8 cellular contexts compared by ENCODE assay signal in the genomic region with DNA sequence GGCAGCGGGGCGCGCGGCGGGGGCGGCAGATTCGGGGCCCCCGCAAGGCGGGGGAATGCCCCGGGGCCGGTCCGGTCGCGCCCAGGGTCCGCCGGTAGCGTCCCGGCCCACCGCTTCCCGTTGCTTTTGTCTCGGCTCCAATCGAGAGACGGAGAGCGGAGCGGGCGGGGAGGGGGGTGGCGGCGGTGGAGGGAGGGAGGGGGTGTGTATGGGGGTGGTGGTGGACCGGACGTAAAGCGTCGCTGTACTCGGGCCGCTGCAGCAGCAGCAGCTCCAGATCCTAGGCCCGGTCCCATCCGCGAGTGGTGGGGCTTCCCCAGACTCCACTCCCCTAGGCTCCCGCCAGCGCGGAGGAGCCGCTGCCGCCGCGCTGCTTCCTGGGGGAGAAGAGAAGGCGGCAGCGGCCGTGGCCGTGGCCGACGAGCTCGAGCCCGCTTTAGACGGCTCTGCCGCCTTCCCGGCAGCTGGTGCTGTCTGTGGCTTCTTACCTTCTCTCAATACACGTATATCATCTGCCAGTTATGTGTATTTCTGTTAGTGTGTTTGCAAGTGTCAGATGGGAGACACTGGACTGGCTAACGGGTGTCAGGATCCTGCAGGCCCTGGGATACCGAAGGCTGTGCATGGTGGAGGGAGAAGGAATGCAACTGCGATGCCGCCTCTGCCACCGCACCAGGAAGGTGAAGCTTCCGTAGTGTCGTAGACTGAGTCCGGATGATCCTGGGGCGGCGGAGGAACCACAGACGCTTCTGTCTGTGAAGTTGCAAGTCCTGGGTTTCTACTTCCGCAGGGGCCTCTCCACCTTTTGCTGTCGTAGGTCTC. TPM values are rescaled to one million over a fixed set of nuclear protein-coding genes. Genes with fewer than 3 reads are reported as not detected.
DNase-seq lines count a peak whose midpoint lies in the region; ATAC-seq and TF ChIP-seq lines count a peak whose summit lies in the region.

No MANE protein-coding gene starts in this region.

- DNase-seq in Daoy (ENCODE audit: low read depth) (peak; percentile 72), IMR-90 (peak; percentile 61), SHP77 treated with DMSO at 0.1 percent for 48 hours (lab: John Stamatoyannopoulos, UW) (peak; percentile 22), germinal center (ENCODE audit: low spot score) (peak; percentile 79), omental fat pad (ENCODE audit: low spot score) (peak; percentile 27), testis (peak; percentile 77)
- DNase-seq in activated naive CD4-positive, alpha-beta T cell treated with Interleukin-2 at 50 U/mL for 16 hours: peak; percentile 68

- peak overlapping the region; percentile 84 for H3K4me3 ChIP-seq in IMR-90 (ENCODE audit: insufficient read depth, low read depth, low read length)
- H3K4me3 ChIP-seq in testis: peak overlapping the region; percentile 95 to 97

- H2AK5ac ChIP-seq in IMR-90 (ENCODE audit: low read depth, low read length): peak overlapping the region; percentile 74; the same call in 1 of the 2 replicates

- peak overlapping the region; percentile 98 for H3K14ac ChIP-seq in IMR-90 (replicated peaks; ENCODE audit: low read depth, low read length)

- peaks cover 2% of the 10 kb centered on the region for H3K36me3 ChIP-seq in IMR-90 (ENCODE audit: control insufficient read depth, insufficient read depth, low read length)
- H3K36me3 ChIP-seq in testis (ENCODE audit: low read depth, missing control alignments): no peaks in the 10 kb centered on the region

- dilution Hi-C loops in IMR-90 (cut with HindIII; ENCODE audit: low sequenced_read_pairs, unreplicated experiment): no loop called here

- H3K27me3 ChIP-seq in IMR-90 (ENCODE audit: control insufficient read depth, insufficient read depth, low read length): no peaks in the 10 kb centered on the region
- H3K27me3 ChIP-seq in testis: no peaks in the 10 kb centered on the region

- peak overlapping the region; percentile 74; the same call in 1 of the 2 replicates for H2BK120ac ChIP-seq in IMR-90 (ENCODE audit: low read depth, low read length)

- peak overlapping the region; percentile 98 for H3K9ac ChIP-seq in IMR-90 (ENCODE audit: low read depth, low read length)

- H3K4me1 ChIP-seq in IMR-90 (ENCODE audit: control insufficient read depth, insufficient read depth, low read length) (peaks cover 2% of the 10 kb centered on the region; the same call in 1 of the 2 replicates), testis (peaks cover 21% of the 10 kb centered on the region)

- peak overlapping the region; percentile 92 for H3K27ac ChIP-seq in IMR-90 (ENCODE audit: insufficient read depth, low read length)
- peak overlapping the region; percentile 97 for H3K27ac ChIP-seq in testis

- peak overlapping the region; percentile 15; the same call in 1 of the 3 replicates for H2BK15ac ChIP-seq in IMR-90 (ENCODE audit: low read depth, low read length)

- TF ChIP-seq CTCF in IMR-90 (conservative IDR thresholded peaks at IDR 0.05; ENCODE audit: low read depth, low read length) (no peak), omental fat pad (IDR thresholded peaks at IDR 0.05) (no peak), testis (IDR thresholded peaks at IDR 0.05) (no peak)

- no peak for TF ChIP-seq RAD21 in IMR-90 (IDR thresholded peaks at IDR 0.05; ENCODE audit: low read length)

- CTCF ChIA-PET in IMR-90 (lab: Yijun Ruan, JAX): no interaction called here

- peak overlapping the region; percentile 28 to 82 for H4K8ac ChIP-seq in IMR-90 (ENCODE audit: low read depth in 2 of 2, low read length in 2 of 2)

- peak overlapping the region; percentile 51 for H3K18ac ChIP-seq in IMR-90 (ENCODE audit: low read depth, low read length)

- peak overlapping the region; percentile 63 for H3K4me2 ChIP-seq in IMR-90 (ENCODE audit: low read depth, low read length)

- no TSS peak for BruUV-seq in IMR-90 (replicated peaks; lab: Mats Ljungman, UMichigan)

- WGBS in IMR-90 (ENCODE audit: extremely low coverage in 2 of 2, insufficient read length in 1 of 2), 2 experiments: no CpG with 5 or more reads among the region's 69 CpGs
- WGBS in testis, 2 donors: 0 to 1% methylated on average over 14 to 60 of the region's 69 CpGs

- H3K23ac ChIP-seq in IMR-90 (ENCODE audit: low read depth, low read length): peak overlapping the region; percentile 96

- peak overlapping the region; percentile 93 for H2AK9ac ChIP-seq in IMR-90 (replicated peaks; ENCODE audit: low read depth, low read length, poor library complexity)

- no peaks in the 10 kb centered on the region; the same call in 1 of the 2 replicates for H3K9me1 ChIP-seq in IMR-90 (ENCODE audit: insufficient read depth, low read length)

- no peaks in the 10 kb centered on the region for H3K9me3 ChIP-seq in IMR-90 (ENCODE audit: control insufficient read depth, insufficient read depth, low read length)
- no peaks in the 10 kb centered on the region for H3K9me3 ChIP-seq in testis

- peak overlapping the region; percentile 76 for H4K91ac ChIP-seq in IMR-90 (ENCODE audit: insufficient read depth, low read depth, low read length)

- peaks cover 40% of the 10 kb centered on the region for H4K20me1 ChIP-seq in IMR-90 (ENCODE audit: insufficient read depth, low read length)

- intact Hi-C loops in IMR-90 (cut with micrococcal nuclease) (loop anchor here (1.0 to 10.0 kb wide), 6 partner anchors 104 to 481 kb away; a partner anchor contains a TSS), testis (cut with DNase I; ENCODE audit: low total_unique reads) (no loop called here)

- POLR2A ChIA-PET in IMR-90 (lab: Charles Lee; ENCODE audit: unreplicated experiment): interaction anchor here (0.5 kb wide), 1 partner anchor 496 kb away, joined by 3 read pairs; no protein-coding TSS in a partner anchor

- peak overlapping the region; percentile 90 for H3K56ac ChIP-seq in IMR-90 (ENCODE audit: extremely low read depth, insufficient read depth, low read length)

- H3K79me1 ChIP-seq in IMR-90 (ENCODE audit: low read depth in 1 of 2, low read length in 2 of 2): peaks cover 8 to 30% of the 10 kb centered on the region in 2 experiments; a peak in 3 of 4 replicates

- peak overlapping the region; percentile 99 for H2AFZ ChIP-seq in IMR-90 (replicated peaks; ENCODE audit: low read length, poor library complexity)

- in situ Hi-C loops in IMR-90 (cut with MboI; ENCODE audit: low sequenced_read_pairs): no loop called here

- H2BK5ac ChIP-seq in IMR-90 (ENCODE audit: low read depth, low read length, poor library complexity, severe bottlenecking): peak overlapping the region; percentile 92

- H3K4ac ChIP-seq in IMR-90 (ENCODE audit: low read depth, low read length): peak overlapping the region; percentile 94

- H2BK20ac ChIP-seq in IMR-90 (ENCODE audit: low read depth, low read length): peak overlapping the region; percentile 29; the same call in 1 of the 2 replicates

- H4K5ac ChIP-seq in IMR-90 (ENCODE audit: low read depth, low read length): peak overlapping the region; percentile 95

- peak; percentile 47 for ATAC-seq in GM21576 (IDR thresholded peaks at IDR 0.05; ENCODE audit: unreplicated experiment)
- peak; percentile 81 for ATAC-seq in IMR-90 (ENCODE audit: low read depth)
- ATAC-seq in omental fat pad (ENCODE audit: low FRiP score): peak; percentile 82

- TF ChIP-seq POLR2A in IMR-90 (IDR thresholded peaks at IDR 0.05; ENCODE audit: low read depth, low read length): no peak
- no peak for TF ChIP-seq POLR2A in testis (IDR thresholded peaks at IDR 0.05)

TF ChIP-seq in IMR-90, 13 proteins besides CTCF, POLR2A, EP300 and RAD21:
- TF ChIP-seq BHLHE40 (IDR thresholded peaks at IDR 0.05; ENCODE audit: low read depth, low read length) (no peak), MAZ (IDR thresholded peaks at IDR 0.05; ENCODE audit: borderline replicate concordance, low read depth, low read length) (peak; percentile 61; the same call in 1 of the 2 replicates), FOS (IDR thresholded peaks at IDR 0.05; ENCODE audit: low read depth, low read length) (no peak), CHD1 (IDR thresholded peaks at IDR 0.05; ENCODE audit: low read depth, low read length) (0 out of 2 replicates have a peak, but pooled peaks have one; percentile 33), MXI1 (IDR thresholded peaks at IDR 0.05; ENCODE audit: borderline replicate concordance, low read depth, low read length) (no peak)
TF ChIP-seq in IMR-90: peak in this region for 2.

RNA-seq across cellular contexts. Expression of a gene that starts 0.5 kb away (rescaled TPM):
- 141 and 143 TPM in 2 replicates for total RNA-seq in Daoy (2014; rRNA removed; shearing (Covaris generic))
- total RNA-seq in IMR-90 (2012; rRNA removed) (159 and 186 TPM in 2 replicates), omental fat pad (100 to 1,000 TPM; 122 to 155 (median 144) TPM), testis (100 to 1,000 TPM in 1 of 2 donors, 10 to 100 TPM in 1; 99.1 to 127 TPM)
- polyA plus RNA-seq in IMR-90 (2012; rRNA removed) (60.8 and 63.4 TPM in 2 replicates), testis (ENCODE audit: insufficient read depth, low read depth, low replicate concordance) (56.1 TPM)
- polyA plus RNA-seq in IMR-90 (2012; cell fraction: cytosol; rRNA removed): 12.7 and 17.5 TPM in 2 replicates
- polyA plus RNA-seq in IMR-90 (2012; cell fraction: nucleus; rRNA removed; ENCODE audit: low replicate concordance): 9.8 and 96.8 TPM in 2 replicates

Comparison
In these comparisons a context has a peak if more than half of its experiments do, and no peak if none do; other contexts are left out.
1. Peak in every context shown above with its lines: DNase-seq, ATAC-seq, H3K4me3 ChIP-seq and H3K27ac ChIP-seq.
2. DNase-seq: peak in every context shown above with its lines; median percentile 79 in germinal center; 77 in testis; 72 in Daoy; 68 in activated naive CD4-positive, alpha-beta T cell treated with Interleukin-2 at 50 U/mL for 16 hours; 61 in IMR-90; 27 in omental fat pad; 22 in SHP77 treated with DMSO at 0.1 percent for 48 hours.